ENCODE assay signal across 18 cellular contexts in the genomic region with DNA sequence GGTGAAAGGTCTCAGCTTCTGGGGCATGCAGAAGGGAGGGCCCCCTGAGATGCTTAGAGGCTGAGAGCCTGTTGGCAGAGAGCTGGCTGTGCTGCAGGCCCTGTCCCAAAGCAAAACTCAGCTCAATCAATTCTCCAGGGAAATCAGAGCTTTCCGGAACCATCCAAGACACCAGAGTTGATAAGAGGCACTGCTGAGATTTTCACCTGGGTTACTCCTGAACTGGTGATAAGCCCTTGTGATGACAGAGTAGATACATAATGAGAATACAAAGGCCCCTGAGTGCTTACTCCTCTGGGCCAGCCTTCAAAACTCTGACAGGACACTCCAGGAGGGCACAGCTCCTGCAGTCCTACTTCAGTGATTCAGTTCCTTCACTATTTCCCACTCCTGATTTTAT.
A peak's percentile ranks its signal among the peaks of the same experiment; 100 is the strongest.
DNase-seq lines count a peak whose midpoint lies in the region; ATAC-seq and TF ChIP-seq lines count a peak whose summit lies in the region.
"Had no signal": no experiment of that assay in that cellular context is flagged by ENCODE, and none has a peak within 500 bp of the region (broad histone marks: within the 10 kb centered on the region; RNA-seq: fewer than 3 reads in every experiment).

No MANE protein-coding gene starts in this region.

- peaks cover 29% of the 10 kb centered on the region for H3K4me1 Mint-ChIP-seq in activated naive CD8-positive, alpha-beta T cell treated with anti-CD3 and anti-CD28 coated beads, Interleukin-2, amount 10 ng/mL, durations not matched to agents 7 days and 5 days
- peaks cover 36% of the 10 kb centered on the region for H3K4me1 Mint-ChIP-seq in activated naive CD8-positive, alpha-beta T cell treated with anti-CD3 and anti-CD28 coated beads for 36 hours
- H3K4me1 Mint-ChIP-seq in chondrocyte (ENCODE audit: low read depth): peaks cover 14% of the 10 kb centered on the region

- POLR2A ChIA-PET in activated naive CD8-positive, alpha-beta T cell treated with anti-CD3 and anti-CD28 coated beads, Interleukin-2, amount 10 ng/mL, durations not matched to agents 7 days and 5 days (lab: Charles Lee): interaction anchor here (0.9 to 4.0 kb wide), 10 partner anchors 11 to 191 kb away, joined by 3 to 42 read pairs (median 4); a partner anchor contains a TSS

- no peak for ATAC-seq in activated naive CD8-positive, alpha-beta T cell treated with anti-CD3 and anti-CD28 coated beads, Interleukin-2, amount 10 ng/mL, durations not matched to agents 7 days and 5 days (ENCODE audit: low read depth)

- no peaks in the 10 kb centered on the region for H3K27me3 Mint-ChIP-seq in activated naive CD8-positive, alpha-beta T cell treated with anti-CD3 and anti-CD28 coated beads, Interleukin-2, amount 10 ng/mL, durations not matched to agents 7 days and 5 days
- no peaks in the 10 kb centered on the region for H3K27me3 Mint-ChIP-seq in activated naive CD8-positive, alpha-beta T cell treated with anti-CD3 and anti-CD28 coated beads for 36 hours
- no peaks in the 10 kb centered on the region for H3K27me3 Mint-ChIP-seq in chondrocyte (ENCODE audit: low read depth)
- H3K27me3 Mint-ChIP-seq: memory B cell; stimulated activated memory B cell treated with anti-CD40 and anti-IgM and Interleukin-4, amounts not matched to agents 10 μg/mL and 1 μg/mL and 100 μg/mL, for 72 hours had no signal

- no peak overlapping the region for H3K4me3 Mint-ChIP-seq in activated naive CD8-positive, alpha-beta T cell treated with anti-CD3 and anti-CD28 coated beads, Interleukin-2, amount 10 ng/mL, durations not matched to agents 7 days and 5 days
- H3K4me3 Mint-ChIP-seq in activated naive CD8-positive, alpha-beta T cell treated with anti-CD3 and anti-CD28 coated beads for 36 hours: no peak overlapping the region
- H3K4me3 Mint-ChIP-seq in chondrocyte (ENCODE audit: unreplicated experiment): no peak overlapping the region
- H3K4me3 Mint-ChIP-seq: activated naive CD4-positive, alpha-beta T cell treated with anti-CD3 and anti-CD28 coated beads for 36 hours; memory B cell; stimulated activated memory B cell treated with anti-CD40 and anti-IgM and Interleukin-4, amounts not matched to agents 10 μg/mL and 1 μg/mL and 100 μg/mL, for 72 hours had no signal

- intact Hi-C loops in uterus (cut with DNase I; ENCODE audit: low total_unique reads): loop anchor here (5.0 kb wide), 1 partner anchor 193 kb away; no protein-coding TSS in a partner anchor

- H3K9me3 Mint-ChIP-seq in activated naive CD8-positive, alpha-beta T cell treated with anti-CD3 and anti-CD28 coated beads, Interleukin-2, amount 10 ng/mL, durations not matched to agents 7 days and 5 days: no peaks in the 10 kb centered on the region
- no peaks in the 10 kb centered on the region for H3K9me3 Mint-ChIP-seq in activated naive CD8-positive, alpha-beta T cell treated with anti-CD3 and anti-CD28 coated beads for 36 hours
- H3K9me3 Mint-ChIP-seq in chondrocyte (ENCODE audit: low read depth): no peaks in the 10 kb centered on the region
- H3K9me3 Mint-ChIP-seq: activated naive CD4-positive, alpha-beta T cell treated with anti-CD3 and anti-CD28 coated beads for 36 hours; memory B cell; stimulated activated memory B cell treated with anti-CD40 and anti-IgM and Interleukin-4, amounts not matched to agents 10 μg/mL and 1 μg/mL and 100 μg/mL, for 72 hours had no signal

- DNase-seq in activated naive CD8-positive, alpha-beta T cell treated with anti-CD3 and anti-CD28 coated beads, Interleukin-2, amount 10 ng/mL, durations not matched to agents 7 days and 5 days: no peak
- DNase-seq in activated naive CD8-positive, alpha-beta T cell treated with anti-CD3 and anti-CD28 coated beads for 36 hours: no peak
- peak; percentile 29 for DNase-seq in chondrocyte (ENCODE audit: low spot score)
- DNase-seq in uterus: no peak
- no peak for DNase-seq in substantia nigra (lab: John Stamatoyannopoulos, UW)
- no peak for DNase-seq in AG08396 (ENCODE audit: low spot score)
- DNase-seq in germinal center (ENCODE audit: low spot score): no peak
- DNase-seq: Caco-2, NCI-H1930, NCI-H524, occipital lobe, PC-3, SK-N-SH had no signal

- peaks cover 4% of the 10 kb centered on the region for H3K36me3 Mint-ChIP-seq in activated naive CD8-positive, alpha-beta T cell treated with anti-CD3 and anti-CD28 coated beads, Interleukin-2, amount 10 ng/mL, durations not matched to agents 7 days and 5 days
- no peaks in the 10 kb centered on the region for H3K36me3 Mint-ChIP-seq in activated naive CD8-positive, alpha-beta T cell treated with anti-CD3 and anti-CD28 coated beads for 36 hours
- H3K36me3 Mint-ChIP-seq in chondrocyte (ENCODE audit: low read depth): no peaks in the 10 kb centered on the region
- H3K36me3 Mint-ChIP-seq: memory B cell; stimulated activated memory B cell treated with anti-CD40 and anti-IgM and Interleukin-4, amounts not matched to agents 10 μg/mL and 1 μg/mL and 100 μg/mL, for 72 hours had no signal

- no peaks in the 10 kb centered on the region for H3K27me3 ChIP-seq in muscle layer of duodenum (ENCODE audit: low read depth, low read length)
- H3K27me3 ChIP-seq in uterus: no peaks in the 10 kb centered on the region

- H3K27ac ChIP-seq in muscle layer of duodenum (ENCODE audit: low read length) (peak overlapping the region; percentile 71), uterus (peak overlapping the region; percentile 45 to 46), substantia nigra (ENCODE audit: low read depth, low read length, poor library complexity, severe bottlenecking) (no peak overlapping the region)
- H3K27ac ChIP-seq: skin epidermis had no signal

- TF ChIP-seq CTCF in chondrocyte (IDR thresholded peaks at IDR 0.05) (no peak), uterus (IDR thresholded peaks at IDR 0.05) (no peak)

- peak overlapping the region; percentile 78 for H3K27ac Mint-ChIP-seq in activated naive CD8-positive, alpha-beta T cell treated with anti-CD3 and anti-CD28 coated beads, Interleukin-2, amount 10 ng/mL, durations not matched to agents 7 days and 5 days
- no peak overlapping the region for H3K27ac Mint-ChIP-seq in activated naive CD8-positive, alpha-beta T cell treated with anti-CD3 and anti-CD28 coated beads for 36 hours
- H3K27ac Mint-ChIP-seq in chondrocyte (ENCODE audit: unreplicated experiment): no peak overlapping the region
- H3K27ac Mint-ChIP-seq: memory B cell; stimulated activated memory B cell treated with anti-CD40 and anti-IgM and Interleukin-4, amounts not matched to agents 10 μg/mL and 1 μg/mL and 100 μg/mL, for 72 hours had no signal

- H3K36me3 ChIP-seq in muscle layer of duodenum (ENCODE audit: control insufficient read depth in 1 of 2, insufficient read depth in 2 of 2, low read length in 2 of 2): no peaks in the 10 kb centered on the region
- no peaks in the 10 kb centered on the region for H3K36me3 ChIP-seq in uterus

- TF ChIP-seq POLR2A in uterus (IDR thresholded peaks at IDR 0.05): no peak

- peaks cover 7 to 51% of the 10 kb centered on the region in 2 donors for H3K4me1 ChIP-seq in muscle layer of duodenum (ENCODE audit: control insufficient read depth in 1 of 2, insufficient read depth in 2 of 2, low read length in 2 of 2)
- H3K4me1 ChIP-seq in uterus: no peaks in the 10 kb centered on the region
- H3K4me1 ChIP-seq: Caco-2 had no signal

- H3K9me3 ChIP-seq in muscle layer of duodenum (ENCODE audit: control insufficient read depth in 1 of 2, low read length in 2 of 2): no peaks in the 10 kb centered on the region
- H3K9me3 ChIP-seq in uterus: no peaks in the 10 kb centered on the region
- H3K9me3 ChIP-seq: Caco-2, SK-N-SH had no signal

- H3K4me3 ChIP-seq in muscle layer of duodenum (ENCODE audit: low read depth in 1 of 2, low read length in 2 of 2): no peak overlapping the region
- H3K4me3 ChIP-seq in uterus: no peak overlapping the region
- H3K4me3 ChIP-seq: skin epidermis had no signal
